In the genomic region with DNA sequence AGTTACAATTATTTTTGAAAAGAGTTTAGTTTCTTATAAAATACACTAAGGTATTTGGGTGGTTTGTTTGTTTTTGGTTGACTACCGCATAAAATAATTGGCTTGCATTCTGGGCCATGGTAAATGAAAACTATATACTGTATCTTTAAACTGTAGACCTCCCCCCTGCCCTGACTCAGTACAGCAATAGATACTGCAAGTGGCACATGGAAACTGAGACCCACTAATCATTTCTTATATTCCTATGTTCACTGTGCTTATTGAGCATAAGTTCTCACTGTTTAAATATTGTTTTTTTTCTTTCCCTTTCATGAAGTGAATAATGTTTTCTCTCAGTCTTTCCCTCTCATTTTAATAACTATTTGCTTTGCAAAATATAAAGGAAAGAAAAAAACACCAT, we compare ENCODE assay signal across 20 cellular contexts.
"Had no signal": no experiment of that assay in that cellular context is flagged by ENCODE, and none has a peak within 500 bp of the region (broad histone marks: within the 10 kb centered on the region; RNA-seq: fewer than 3 reads in every experiment).

No MANE protein-coding gene starts in this region.

- H3K27me3 ChIP-seq: cardiac muscle cell, esophagus muscularis mucosa, gastroesophageal sphincter, heart left ventricle, left lung, neural progenitor cell, stomach, vagina had no signal

- H3K27ac Mint-ChIP-seq: dendritic cell treated with granulocyte-macrophage colony-stimulating factor and Interleukin-4, amounts not matched to agents 40 ng/mL and 50 ng/mL, for 4 days; neural progenitor cell; progenitor cell of endocrine pancreas had no signal

- H3K4me3 Mint-ChIP-seq: dendritic cell treated with granulocyte-macrophage colony-stimulating factor and Interleukin-4, amounts not matched to agents 40 ng/mL and 50 ng/mL, for 4 days; neural progenitor cell had no signal

- H3K27ac ChIP-seq: cardiac muscle cell, esophagus muscularis mucosa, gastroesophageal sphincter, heart left ventricle, left lung, neural progenitor cell, stomach, vagina had no signal

- H3K9me3 ChIP-seq: esophagus muscularis mucosa, gastroesophageal sphincter, heart left ventricle, left lung, SK-N-SH, stomach, vagina had no signal

- DNase-seq: activated gamma-delta T cell treated with Interleukin-2 at 50 U/mL for 16 hours; amniotic stem cell; effector CD8-positive, alpha-beta T cell; heart left ventricle; left lung; midbrain; SK-N-SH; stimulated activated CD4-positive, alpha-beta T cell treated with anti-CD3 and anti-CD28 coated beads, Interleukin-12 subunit alpha, Interleukin-12 subunit beta, amount 100 ng/mL, for 4 hours; stimulated activated CD4-positive, alpha-beta T cell treated with anti-CD3 and anti-CD28 coated beads, Interleukin-2, amount 100 ng/mL, for 24 hours; stomach; T-helper 1 cell; T1000; trophoblast cell had no signal

- ATAC-seq: gastroesophageal sphincter, heart left ventricle, left lung had no signal

- H3K27me3 Mint-ChIP-seq: dendritic cell treated with granulocyte-macrophage colony-stimulating factor and Interleukin-4, amounts not matched to agents 40 ng/mL and 50 ng/mL, for 4 days; progenitor cell of endocrine pancreas had no signal
